In the genomic region with DNA sequence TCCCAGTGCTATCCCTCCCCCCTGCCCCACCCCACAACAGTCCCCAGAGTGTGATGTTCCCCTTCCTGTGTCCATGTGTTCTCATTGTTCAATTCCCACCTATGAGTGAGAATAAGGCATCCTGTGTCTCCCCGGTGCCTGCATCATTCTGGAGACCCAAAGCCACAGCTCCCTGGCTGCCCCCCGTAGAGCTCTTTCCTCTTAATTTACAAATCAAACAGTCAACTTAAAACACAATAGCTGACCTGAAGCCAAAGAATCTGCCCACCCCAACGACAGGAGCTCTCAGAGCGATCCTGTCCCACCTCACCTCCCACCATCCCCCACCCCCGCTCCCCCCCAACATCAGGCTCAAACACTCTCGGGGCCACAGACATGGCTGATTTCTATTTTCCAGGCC, we compare ENCODE assay signal across 16 cellular contexts.
DNase-seq lines count a peak whose midpoint lies in the region; ATAC-seq and TF ChIP-seq lines count a peak whose summit lies in the region.
"Had no signal": no experiment of that assay in that cellular context is flagged by ENCODE, and none has a peak within 500 bp of the region (broad histone marks: within the 10 kb centered on the region; RNA-seq: fewer than 3 reads in every experiment).

No MANE protein-coding gene starts in this region.

- DNase-seq in H9 (peak; percentile 79), NCI-H748 (lab: John Stamatoyannopoulos, UW; ENCODE audit: unreplicated experiment) (peak; percentile 73), posterior vena cava (ENCODE audit: low spot score) (peak; percentile 12), GM19240 (ENCODE audit: insufficient read length, low spot score) (no peak)
- DNase-seq in effector memory CD8-positive, alpha-beta T cell = no peak
- DNase-seq in activated CD8-positive, alpha-beta memory T cell treated with anti-CD3 and anti-CD28 coated beads, Interleukin-2, amount 10 ng/mL, durations not matched to agents 7 days and 5 days = no peak
- DNase-seq: CD8-positive, alpha-beta T cell; HCEC 1CT; MV-4-11; NCI-H1417 treated with DMSO at 0.1 percent for 48 hours; NCI-H2227 treated with DMSO at 0.1 percent for 48 hours; NCI-H526 treated with DMSO at 0.1 percent for 48 hours had no signal

- TF ChIP-seq CTCF in H9 (conservative IDR thresholded peaks at IDR 0.05) = no peak

- no peaks in the 10 kb centered on the region for H4K20me1 ChIP-seq in H9 (ENCODE audit: control insufficient read depth, insufficient read depth, insufficient read length)

- H3K9me3 ChIP-seq in H9 (ENCODE audit: control insufficient read depth, low read depth, low read length) (no peaks in the 10 kb centered on the region), iPS-18a (ENCODE audit: control insufficient read depth, low read depth, low read length) (no peaks in the 10 kb centered on the region)

- CTCF ChIA-PET in activated CD8-positive, alpha-beta memory T cell treated with anti-CD3 and anti-CD28 coated beads, Interleukin-2, amount 10 ng/mL, durations not matched to agents 7 days and 5 days (lab: Charles Lee) = no interaction called here

- H4K8ac ChIP-seq in H9 (replicated peaks; ENCODE audit: insufficient read length, low read depth, low read length) = no peak overlapping the region

- H2BK120ac ChIP-seq in H9 (ENCODE audit: low read depth, low read length, poor library complexity, severe bottlenecking) = no peak overlapping the region

- peaks cover 10% of the 10 kb centered on the region; the same call in 1 of the 2 replicates for H3K4me1 ChIP-seq in H9 (ENCODE audit: insufficient read depth, low read length)
- peaks cover 26% of the 10 kb centered on the region for H3K4me1 ChIP-seq in iPS-18a (ENCODE audit: control insufficient read depth, low read depth, low read length)

- H2BK5ac ChIP-seq in H9 (ENCODE audit: insufficient read length, low read length) = no peak overlapping the region

- peak overlapping the region; percentile 77 for H3K4me2 ChIP-seq in H9 (ENCODE audit: insufficient read depth, insufficient read length, low read length)

- intact Hi-C loops in posterior vena cava (cut with DNase I) = no loop called here

- H2AFZ ChIP-seq in H9 (ENCODE audit: low read length) = no peak overlapping the region

- WGBS in H9 (ENCODE audit: extremely low coverage, insufficient read length, low lambda C conversion rate) = no CpG with 5 or more reads among the region's 6 CpGs

- no peak overlapping the region for H3K18ac ChIP-seq in H9 (ENCODE audit: insufficient read length, low read depth, low read length)

- no peak overlapping the region for H3K14ac ChIP-seq in H9 (ENCODE audit: insufficient read depth, low read length)

- no peaks in the 10 kb centered on the region for H3K79me2 ChIP-seq in H9 (ENCODE audit: insufficient read depth, low read length)

- H3K36me3 ChIP-seq in iPS-18a (ENCODE audit: control insufficient read depth, low read depth, low read length) = no peaks in the 10 kb centered on the region

- peaks cover 79% of the 10 kb centered on the region for H3K27me3 Mint-ChIP-seq in H9 (ENCODE audit: low read depth)
- H3K27me3 Mint-ChIP-seq in effector memory CD8-positive, alpha-beta T cell = peaks cover 62 to 84% of the 10 kb centered on the region in 2 donors
- peaks cover 19% of the 10 kb centered on the region for H3K27me3 Mint-ChIP-seq in activated CD8-positive, alpha-beta memory T cell treated with anti-CD3 and anti-CD28 coated beads, Interleukin-2, amount 10 ng/mL, durations not matched to agents 7 days and 5 days

- H3K9ac ChIP-seq in H9 (ENCODE audit: extremely low read depth, insufficient read length, low read length) (no peak overlapping the region), iPS-18a (ENCODE audit: low read length) (peak overlapping the region; percentile 46)

- no peak overlapping the region for H3T11ph ChIP-seq in H9 (ENCODE audit: low read length)

- no peak overlapping the region for H3K23ac ChIP-seq in H9 (ENCODE audit: insufficient read length, low read depth, low read length)

- H3K27ac ChIP-seq in H9 (ENCODE audit: insufficient read length, low read depth, low read length) (no peak overlapping the region), iPS-18a (ENCODE audit: low read length) (no peak overlapping the region)
- H3K27ac ChIP-seq: SK-N-MC had no signal

- peaks cover 5% of the 10 kb centered on the region; the same call in 1 of the 2 replicates for H3K27me3 ChIP-seq in H9 (ENCODE audit: insufficient read depth, low read length)
- H3K27me3 ChIP-seq in iPS-18a (ENCODE audit: control insufficient read depth, insufficient read depth, low read length) = peaks cover 31% of the 10 kb centered on the region

- no peak for ATAC-seq in effector memory CD8-positive, alpha-beta T cell (replicated peaks)
- ATAC-seq in activated CD8-positive, alpha-beta memory T cell treated with anti-CD3 and anti-CD28 coated beads, Interleukin-2, amount 10 ng/mL, durations not matched to agents 7 days and 5 days = no peak
- ATAC-seq: CD8-positive, alpha-beta T cell; Panc1; Right ventricle myocardium inferior had no signal

- H3K4ac ChIP-seq in H9 (ENCODE audit: low read depth, low read length) = no peak overlapping the region

- no peak overlapping the region for H4K5ac ChIP-seq in H9 (ENCODE audit: insufficient read length, low read depth, low read length)

- no peak overlapping the region for H2BK15ac ChIP-seq in H9 (ENCODE audit: low read depth, low read length)

- H3K27ac Mint-ChIP-seq in H9 = peak overlapping the region in 1 of 3 experiments; percentile 97; a peak in 3 of 7 replicates
- H3K27ac Mint-ChIP-seq in effector memory CD8-positive, alpha-beta T cell = no peak overlapping the region
- H3K27ac Mint-ChIP-seq in activated CD8-positive, alpha-beta memory T cell treated with anti-CD3 and anti-CD28 coated beads, Interleukin-2, amount 10 ng/mL, durations not matched to agents 7 days and 5 days = no peak overlapping the region
- H3K27ac Mint-ChIP-seq: CD8-positive, alpha-beta T cell had no signal

- peak overlapping the region; percentile 55 to 71 for H3K4me3 Mint-ChIP-seq in H9
- H3K4me3 Mint-ChIP-seq in effector memory CD8-positive, alpha-beta T cell = no peak overlapping the region
- no peak overlapping the region for H3K4me3 Mint-ChIP-seq in activated CD8-positive, alpha-beta memory T cell treated with anti-CD3 and anti-CD28 coated beads, Interleukin-2, amount 10 ng/mL, durations not matched to agents 7 days and 5 days
- H3K4me3 Mint-ChIP-seq: CD8-positive, alpha-beta T cell had no signal

- H3K4me1 Mint-ChIP-seq in H9 = peaks cover 31 to 38% of the 10 kb centered on the region in 2 experiments
- H3K4me1 Mint-ChIP-seq in effector memory CD8-positive, alpha-beta T cell (ENCODE audit: low read depth in 2 of 2) = no peaks in the 10 kb centered on the region
- H3K4me1 Mint-ChIP-seq in activated CD8-positive, alpha-beta memory T cell treated with anti-CD3 and anti-CD28 coated beads, Interleukin-2, amount 10 ng/mL, durations not matched to agents 7 days and 5 days = no peaks in the 10 kb centered on the region

- no peak overlapping the region for H2BK20ac ChIP-seq in H9 (ENCODE audit: low read depth, low read length, poor library complexity, severe bottlenecking)

- no peak overlapping the region for H2AK5ac ChIP-seq in H9 (ENCODE audit: insufficient read length, low read length)

- no peaks in the 10 kb centered on the region for H3K79me1 ChIP-seq in H9 (ENCODE audit: insufficient read depth, low read depth, low read length, poor library complexity, severe bottlenecking)

- peaks cover 5% of the 10 kb centered on the region for H3K23me2 ChIP-seq in H9 (ENCODE audit: insufficient read length, low read depth, low read length, poor library complexity, severe bottlenecking)

- peaks cover 3 to 4% (median 3%) of the 10 kb centered on the region in 3 experiments; a peak in 4 of 7 replicates for H3K36me3 Mint-ChIP-seq in H9 (ENCODE audit: insufficient read depth in 1 of 3, low read depth in 3 of 3)
- H3K36me3 Mint-ChIP-seq in effector memory CD8-positive, alpha-beta T cell (ENCODE audit: insufficient read depth) = no peaks in the 10 kb centered on the region
- no peaks in the 10 kb centered on the region for H3K36me3 Mint-ChIP-seq in activated CD8-positive, alpha-beta memory T cell treated with anti-CD3 and anti-CD28 coated beads, Interleukin-2, amount 10 ng/mL, durations not matched to agents 7 days and 5 days
- H3K36me3 Mint-ChIP-seq: CD8-positive, alpha-beta T cell had no signal

- no peak overlapping the region for H4K91ac ChIP-seq in H9 (ENCODE audit: insufficient read length, low read depth, low read length)

- H3K9me3 Mint-ChIP-seq in H9 = peaks cover 4 to 6% of the 10 kb centered on the region in 2 experiments; a peak in 3 of 5 replicates
- no peaks in the 10 kb centered on the region for H3K9me3 Mint-ChIP-seq in effector memory CD8-positive, alpha-beta T cell
- no peaks in the 10 kb centered on the region for H3K9me3 Mint-ChIP-seq in activated CD8-positive, alpha-beta memory T cell treated with anti-CD3 and anti-CD28 coated beads, Interleukin-2, amount 10 ng/mL, durations not matched to agents 7 days and 5 days (ENCODE audit: low read depth)
- H3K9me3 Mint-ChIP-seq: CD8-positive, alpha-beta T cell had no signal

- H3K56ac ChIP-seq in H9 (ENCODE audit: insufficient read length, low read depth, low read length) = no peak overlapping the region

- H3K4me3 ChIP-seq in iPS-18a (ENCODE audit: low read length) = peak overlapping the region; percentile 55
- H3K4me3 ChIP-seq: SK-N-MC had no signal

- H2BK12ac ChIP-seq in H9 (ENCODE audit: insufficient read length, low read depth, low read length) = no peak overlapping the region

Comparison
In these comparisons a context has a peak if more than half of its experiments do, and no peak if none do; other contexts are left out.
1. DNase-seq: peak in H9 (single experiment), NCI-H748 (single experiment) and posterior vena cava (single experiment); none in effector memory CD8-positive, alpha-beta T cell (0 of 3), GM19240 (single experiment) and activated CD8-positive, alpha-beta memory T cell treated with anti-CD3 and anti-CD28 coated beads, Interleukin-2, amount 10 ng/mL, durations not matched to agents 7 days and 5 days (single experiment).
2. H3K4me3 Mint-ChIP-seq: peak in H9 (2 of 2); none in effector memory CD8-positive, alpha-beta T cell (0 of 2) and activated CD8-positive, alpha-beta memory T cell treated with anti-CD3 and anti-CD28 coated beads, Interleukin-2, amount 10 ng/mL, durations not matched to agents 7 days and 5 days (single experiment).